Comparison of ENCODE assay signal across 8 cellular contexts in the genomic region with DNA sequence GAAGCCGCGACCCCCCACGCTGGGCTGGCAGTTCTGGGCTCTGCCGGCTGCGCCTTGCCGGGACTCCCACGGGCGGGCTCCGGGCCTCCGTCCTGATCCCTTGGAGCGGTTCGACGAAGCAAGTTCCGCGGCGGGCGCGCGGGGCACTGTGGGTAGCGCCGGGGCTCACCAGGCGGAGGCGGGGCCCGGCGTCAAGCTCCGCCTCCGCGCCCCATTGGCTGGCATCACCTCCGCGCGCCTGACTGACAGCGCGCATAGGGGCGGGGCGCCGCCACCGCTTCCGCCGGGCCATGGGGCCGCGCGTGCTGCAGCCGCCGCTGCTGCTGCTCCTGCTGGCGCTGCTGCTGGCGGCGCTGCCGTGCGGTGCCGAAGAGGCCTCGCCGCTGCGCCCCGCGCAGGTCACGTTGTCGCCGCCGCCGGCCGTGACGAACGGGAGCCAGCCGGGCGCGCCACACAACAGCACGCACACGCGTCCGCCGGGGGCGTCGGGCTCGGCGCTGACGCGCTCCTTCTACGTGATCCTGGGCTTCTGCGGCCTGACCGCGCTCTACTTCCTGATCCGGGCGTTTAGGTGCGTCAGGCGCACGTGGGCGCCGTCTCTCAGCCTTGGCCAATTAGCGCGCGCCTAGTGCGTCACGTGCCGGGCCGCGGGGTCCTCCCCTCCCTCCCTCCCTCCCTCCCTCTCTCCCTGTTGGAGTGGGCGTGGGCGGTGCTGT. TPM values are rescaled to one million over a fixed set of nuclear protein-coding genes. Genes with fewer than 3 reads are reported as not detected.
DNase-seq lines count a peak whose midpoint lies in the region; ATAC-seq and TF ChIP-seq lines count a peak whose summit lies in the region.

A gene (plus strand): TSS at position 271 of the 716 bp plus-strand sequence. CDS start 20 bp downstream, at position 291.

- intact Hi-C loops in mucosa of descending colon (cut with DNase I, micrococcal nuclease), result no loop called here

- H3K27ac Mint-ChIP-seq in IgD-negative memory B cell, result peak within 1 kb of the TSS; percentile 95 to 97 (median 97)

- peaks cover 26 to 32% (median 31%) of the 10 kb centered on the region in 3 donors for H3K4me1 Mint-ChIP-seq in IgD-negative memory B cell

- no peak for TF ChIP-seq CTCF in mucosa of descending colon (IDR thresholded peaks at IDR 0.05)

- H3K27me3 Mint-ChIP-seq in IgD-negative memory B cell, result peaks cover 1% of the 10 kb centered on the region

- peak within 1 kb of the TSS; percentile 83 to 95 (median 91) for H3K4me3 Mint-ChIP-seq in IgD-negative memory B cell

- peaks cover 10% of the 10 kb centered on the region for H3K36me3 Mint-ChIP-seq in IgD-negative memory B cell

- H3K4me3 ChIP-seq in mucosa of descending colon, result peak within 1 kb of the TSS; percentile 32

- peaks cover 61% of the 10 kb centered on the region for H3K4me1 ChIP-seq in mucosa of descending colon (ENCODE audit: low read depth)

- ATAC-seq in GM21529 (IDR thresholded peaks at IDR 0.05; ENCODE audit: unreplicated experiment), result peak; percentile 64
- peak; percentile 86 for ATAC-seq in mucosa of descending colon

- H3K9me3 ChIP-seq in mucosa of descending colon, result no peaks in the 10 kb centered on the region

- peaks cover 19% of the 10 kb centered on the region for H3K36me3 ChIP-seq in mucosa of descending colon (ENCODE audit: low read depth)

- no peaks in the 10 kb centered on the region for H3K9me3 Mint-ChIP-seq in IgD-negative memory B cell

- DNase-seq in DMS 273 (lab: John Stamatoyannopoulos, UW; ENCODE audit: unreplicated experiment), result peak; percentile 99
- peak; percentile 96 for DNase-seq in OCI-M1 (lab: John Stamatoyannopoulos, UW)
- peak; percentile 94 for DNase-seq in activated T-cell treated with anti-CD3 and anti-CD28 coated beads for 24 hours (ENCODE audit: low read depth)
- DNase-seq in epidermal melanocyte (ENCODE audit: insufficient read length, low spot score), result peak; percentile 99
- peak; percentile 96 to 98 (median 97) for DNase-seq in mucosa of descending colon
- DNase-seq in stimulated activated CD8-positive, alpha-beta memory T cell treated with anti-CD3 and anti-CD28 coated beads, Interleukin-4, amount 100 ng/mL, for 24 hours (ENCODE audit: low read depth), result peak; percentile 95

RNA-seq across cellular contexts. Expression of the gene that starts here (rescaled TPM):
- polyA plus RNA-seq in IgD-negative memory B cell, result 115 TPM
- 10 to 100 TPM; 34.2 to 40.1 (median 39.8) TPM for total RNA-seq in mucosa of descending colon

Comparison
In these comparisons a context has a peak if more than half of its experiments do, and no peak if none do; other contexts are left out.
1. Peak in every context shown above with its lines: DNase-seq, ATAC-seq and H3K4me3 ChIP-seq.